36 cellular contexts compared by ENCODE assay signal in the genomic region with DNA sequence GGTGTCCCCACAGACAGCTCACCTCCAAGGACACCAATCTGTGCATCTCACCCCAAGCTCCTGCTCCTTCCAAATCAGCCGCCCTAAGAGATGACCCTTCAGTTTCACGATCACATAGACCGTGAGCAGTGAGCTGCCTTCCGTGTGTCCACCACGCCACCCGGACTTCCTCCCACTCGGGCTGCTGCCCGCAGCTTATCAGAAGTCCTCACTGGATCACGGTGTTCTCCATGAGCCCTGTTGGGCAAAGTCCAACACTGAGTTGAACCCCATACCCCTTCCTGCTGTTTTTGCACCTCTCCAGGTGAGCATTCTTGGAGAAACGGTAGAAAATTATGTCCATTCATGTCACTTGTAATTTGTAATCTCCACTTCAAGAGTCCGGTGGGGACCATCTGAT.
"Had no signal": no experiment of that assay in that cellular context is flagged by ENCODE, and none has a peak within 500 bp of the region (broad histone marks: within the 10 kb centered on the region; RNA-seq: fewer than 3 reads in every experiment).

No MANE protein-coding gene starts in this region.

- H3K27me3 Mint-ChIP-seq: activated B cell treated with CpG ODN at 0.5 μM for 24 hours had no signal

- H3K27ac Mint-ChIP-seq: activated B cell treated with CpG ODN at 0.5 μM for 24 hours; activated CD4-positive, alpha-beta memory T cell treated with anti-CD3 and anti-CD28 coated beads for 36 hours; activated naive CD8-positive, alpha-beta T cell treated with anti-CD3 and anti-CD28 coated beads for 36 hours; activated T-cell treated with anti-CD3 and anti-CD28 coated beads, Interleukin-2, amount 50 U/mL, for 72 hours; activated T-helper 17 cell treated with anti-CD3 and anti-CD28 coated beads, Interleukin-2, amount 50 U/mL, for 72 hours; T-cell; T-helper 17 cell had no signal

- H3K36me3 Mint-ChIP-seq: activated CD4-positive, alpha-beta memory T cell treated with anti-CD3 and anti-CD28 coated beads for 36 hours; activated naive CD8-positive, alpha-beta T cell treated with anti-CD3 and anti-CD28 coated beads for 36 hours; T-cell had no signal

- DNase-seq: activated B cell treated with CpG ODN at 0.5 μM for 24 hours; activated CD4-positive, alpha-beta memory T cell treated with anti-CD3 and anti-CD28 coated beads for 36 hours; activated CD4-positive, alpha-beta T cell treated with anti-CD3 and anti-CD28 coated beads for 4 hours; activated CD4-positive, alpha-beta T cell treated with anti-CD3 and anti-CD28 coated beads, Interleukin-2, amount 50 U/mL, for 1 hour; activated CD4-positive, CD25-positive, alpha-beta regulatory T cell treated with anti-CD3 and anti-CD28 coated beads, Interleukin-2, amount 50 U/mL, for 72 hours; activated effector memory CD4-positive, alpha-beta T cell treated with anti-CD3 and anti-CD28 coated beads, Interleukin-2, amount 50 U/mL, for 16 hours; activated naive CD4-positive, alpha-beta T cell; activated naive CD4-positive, alpha-beta T cell treated with anti-CD3 and anti-CD28 coated beads, Interleukin-2, amount 50 U/mL, for 16 hours; activated naive CD8-positive, alpha-beta T cell treated with anti-CD3 and anti-CD28 coated beads for 36 hours; activated T-cell treated with anti-CD3 and anti-CD28 coated beads, Interleukin-2, amount 50 U/mL, for 1 hour; activated T-cell treated with anti-CD3 and anti-CD28 coated beads, Interleukin-2, amount 50 U/mL, for 72 hours; amniotic stem cell; Kasumi-1; KG1; MG63; NCI-H1048; NCI-H1105 treated with DMSO at 0.1 percent for 48 hours; NCI-H1436; NCI-H1694; NCI-H2029; NCI-H510A; NCI-H526; NCI-H748 treated with DMSO at 0.1 percent for 48 hours; NK-92 treated with Interleukin-12 subunit alpha and Interleukin-12 subunit beta, amount 100 ng/mL, for 24 hours; PC-3; SIG-M5; T-cell; T-helper 17 cell; T-helper 9 cell had no signal

- H3K9me3 ChIP-seq: ascending aorta, MG63 had no signal

- H3K4me3 ChIP-seq: ascending aorta, cardiac muscle cell, MG63 had no signal

- H3K4me1 Mint-ChIP-seq: activated B cell treated with CpG ODN at 0.5 μM for 24 hours; activated naive CD8-positive, alpha-beta T cell treated with anti-CD3 and anti-CD28 coated beads for 36 hours; T-cell; T-helper 17 cell had no signal

- H3K27ac ChIP-seq: ascending aorta, cardiac muscle cell, RWPE1, VCaP had no signal

- H3K36me3 ChIP-seq: ascending aorta, cardiac muscle cell, MG63 had no signal

- H3K4me3 Mint-ChIP-seq: activated B cell treated with CpG ODN at 0.5 μM for 24 hours; activated CD4-positive, alpha-beta memory T cell treated with anti-CD3 and anti-CD28 coated beads for 36 hours; activated naive CD8-positive, alpha-beta T cell treated with anti-CD3 and anti-CD28 coated beads for 36 hours; activated T-cell treated with anti-CD3 and anti-CD28 coated beads, Interleukin-2, amount 50 U/mL, for 72 hours; activated T-helper 17 cell treated with anti-CD3 and anti-CD28 coated beads, Interleukin-2, amount 50 U/mL, for 72 hours; T-cell; T-helper 17 cell had no signal

- ATAC-seq: activated T-cell treated with anti-CD3 and anti-CD28 coated beads, Interleukin-2, amount 50 U/mL, for 72 hours; activated T-helper 17 cell treated with anti-CD3 and anti-CD28 coated beads, Interleukin-2, amount 50 U/mL, for 72 hours; PC-3; Right ventricle myocardium inferior; SK-N-SH treated with all-trans-retinoic acid at 6 μM for 48 hours; T-cell; T-helper 17 cell had no signal

- H3K9me3 Mint-ChIP-seq: activated CD4-positive, alpha-beta memory T cell treated with anti-CD3 and anti-CD28 coated beads for 36 hours; activated naive CD8-positive, alpha-beta T cell treated with anti-CD3 and anti-CD28 coated beads for 36 hours; activated T-cell treated with anti-CD3 and anti-CD28 coated beads, Interleukin-2, amount 50 U/mL, for 72 hours; T-cell had no signal

- H3K4me1 ChIP-seq: ascending aorta had no signal

- H3K27me3 ChIP-seq: ascending aorta, cardiac muscle cell, MG63 had no signal
